20 cellular contexts compared by ENCODE assay signal in genomic region chr12:10615532-10615931, GRCh38. TPM values are rescaled to one million over a fixed set of nuclear protein-coding genes. Genes with fewer than 3 reads are reported as not detected.
DNase-seq lines count a peak whose midpoint lies in the region; ATAC-seq and TF ChIP-seq lines count a peak whose summit lies in the region.
"Had no signal": no experiment of that assay in that cellular context is flagged by ENCODE, and none has a peak within 500 bp of the region (broad histone marks: within the 10 kb centered on the region; RNA-seq: fewer than 3 reads in every experiment).

No MANE protein-coding gene starts in this region.

- H3K4me3 Mint-ChIP-seq in activated T-helper 17 cell treated with anti-CD3 and anti-CD28 coated beads, Interleukin-2, amount 50 U/mL, for 72 hours, result no peak overlapping the region
- H3K4me3 Mint-ChIP-seq in nephron, result peak overlapping the region; percentile 57 to 65 (median 60)
- H3K4me3 Mint-ChIP-seq in activated naive CD8-positive, alpha-beta T cell treated with anti-CD3 and anti-CD28 coated beads for 36 hours, result no peak overlapping the region
- H3K4me3 Mint-ChIP-seq: activated CD4-positive, alpha-beta T cell treated with anti-CD3 and anti-CD28 coated beads, Interleukin-2, amount 10 ng/mL, durations not matched to agents 7 days and 5 days had no signal

- DNase-seq in DMS53 (lab: John Stamatoyannopoulos, UW) (peak; percentile 76), IMR-90 (no peak), NCI-H226 (no peak), NCI-H446 treated with DMSO at 0.1 percent for 48 hours (lab: John Stamatoyannopoulos, UW) (no peak)
- no peak for DNase-seq in activated naive CD8-positive, alpha-beta T cell treated with anti-CD3 and anti-CD28 coated beads for 36 hours
- no peak for DNase-seq in activated CD8-positive, alpha-beta memory T cell treated with anti-CD3 and anti-CD28 coated beads, Interleukin-2, amount 50 U/mL, for 4 hours
- DNase-seq: activated CD4-positive, alpha-beta T cell treated with anti-CD3 and anti-CD28 coated beads, Interleukin-2, amount 10 ng/mL, durations not matched to agents 7 days and 5 days; amniotic stem cell; H7; NCI-H1417; NCI-H345; nucleus accumbens; stimulated activated CD4-positive, alpha-beta T cell treated with anti-CD3 and anti-CD28 coated beads, Interleukin-4, amount 100 ng/mL, for 24 hours; tibial artery had no signal

- H4K20me1 ChIP-seq in IMR-90 (ENCODE audit: insufficient read depth, low read length), result no peaks in the 10 kb centered on the region
- H4K20me1 ChIP-seq: BLaER1 treated with 17β-estradiol and CSF1 and Interleukin-3, amounts not matched to agents 10 nM and 100 nM had no signal

- peaks cover 4% of the 10 kb centered on the region; the same call in 1 of the 2 replicates for H3K9me1 ChIP-seq in IMR-90 (ENCODE audit: insufficient read depth, low read length)

- no TSS peak for BruUV-seq in IMR-90 (replicated peaks; lab: Mats Ljungman, UMichigan)

- no peak overlapping the region for H2BK15ac ChIP-seq in IMR-90 (ENCODE audit: low read depth, low read length)

- H2AK5ac ChIP-seq in IMR-90 (ENCODE audit: low read depth, low read length), result no peak overlapping the region

- H2BK5ac ChIP-seq in IMR-90 (ENCODE audit: low read depth, low read length, poor library complexity, severe bottlenecking), result no peak overlapping the region

- no peak overlapping the region for H4K91ac ChIP-seq in IMR-90 (ENCODE audit: insufficient read depth, low read depth, low read length)

- no peak for TF ChIP-seq POLR2A in IMR-90 (IDR thresholded peaks at IDR 0.05; ENCODE audit: low read depth, low read length)

- no peak for ATAC-seq in IMR-90 (ENCODE audit: low read depth)
- ATAC-seq in activated T-helper 17 cell treated with anti-CD3 and anti-CD28 coated beads, Interleukin-2, amount 50 U/mL, for 72 hours (replicated peaks), result peak; percentile 9
- ATAC-seq: GM12878 had no signal

- H3K79me1 ChIP-seq in IMR-90 (ENCODE audit: low read depth in 1 of 2, low read length in 2 of 2), result peaks cover 3 to 19% of the 10 kb centered on the region in 2 experiments; a peak in 3 of 4 replicates

- 0 out of 2 replicates have a peak overlapping the region, but pooled peaks have one; percentile 28 for H2BK120ac ChIP-seq in IMR-90 (ENCODE audit: low read depth, low read length)

- in situ Hi-C loops in IMR-90 (cut with MboI; ENCODE audit: low sequenced_read_pairs), result no loop called here

- no peak overlapping the region for H3K4me3 ChIP-seq in IMR-90 (ENCODE audit: insufficient read depth, low read depth, low read length)
- H3K4me3 ChIP-seq: BLaER1 treated with 17β-estradiol and CSF1 and Interleukin-3, amounts not matched to agents 10 nM and 100 nM; GM12878; SJSA1; tibial artery had no signal

- H3K23ac ChIP-seq in IMR-90 (ENCODE audit: low read depth, low read length), result no peak overlapping the region

- peaks cover 19% of the 10 kb centered on the region for H3K4me1 Mint-ChIP-seq in activated T-helper 17 cell treated with anti-CD3 and anti-CD28 coated beads, Interleukin-2, amount 50 U/mL, for 72 hours
- peaks cover 24% of the 10 kb centered on the region for H3K4me1 Mint-ChIP-seq in nephron
- peaks cover 18% of the 10 kb centered on the region for H3K4me1 Mint-ChIP-seq in activated naive CD8-positive, alpha-beta T cell treated with anti-CD3 and anti-CD28 coated beads for 36 hours

- no peak for TF ChIP-seq RAD21 in IMR-90 (IDR thresholded peaks at IDR 0.05; ENCODE audit: low read length)

- H3K9me3 Mint-ChIP-seq in activated T-helper 17 cell treated with anti-CD3 and anti-CD28 coated beads, Interleukin-2, amount 50 U/mL, for 72 hours, result no peaks in the 10 kb centered on the region
- H3K9me3 Mint-ChIP-seq in nephron, result no peaks in the 10 kb centered on the region
- H3K9me3 Mint-ChIP-seq in activated naive CD8-positive, alpha-beta T cell treated with anti-CD3 and anti-CD28 coated beads for 36 hours, result no peaks in the 10 kb centered on the region
- H3K9me3 Mint-ChIP-seq: activated CD4-positive, alpha-beta T cell treated with anti-CD3 and anti-CD28 coated beads, Interleukin-2, amount 10 ng/mL, durations not matched to agents 7 days and 5 days had no signal

- peaks cover 8% of the 10 kb centered on the region for H3K4me1 ChIP-seq in IMR-90 (ENCODE audit: control insufficient read depth, insufficient read depth, low read length)

- no peak overlapping the region for H3K27ac ChIP-seq in IMR-90 (ENCODE audit: insufficient read depth, low read length)
- H3K27ac ChIP-seq: BLaER1 treated with 17β-estradiol and CSF1 and Interleukin-3, amounts not matched to agents 10 nM and 100 nM; SJSA1; tibial artery had no signal

- H4K5ac ChIP-seq in IMR-90 (ENCODE audit: low read depth, low read length), result no peak overlapping the region

- peak overlapping the region; percentile 10; the same call in 1 of the 2 replicates for H2BK20ac ChIP-seq in IMR-90 (ENCODE audit: low read depth, low read length)

- no peak overlapping the region for H3K27ac Mint-ChIP-seq in activated T-helper 17 cell treated with anti-CD3 and anti-CD28 coated beads, Interleukin-2, amount 50 U/mL, for 72 hours
- H3K27ac Mint-ChIP-seq in nephron, result peak overlapping the region in 1 of 3 experiments; percentile 45
- no peak overlapping the region for H3K27ac Mint-ChIP-seq in activated naive CD8-positive, alpha-beta T cell treated with anti-CD3 and anti-CD28 coated beads for 36 hours
- H3K27ac Mint-ChIP-seq: activated CD4-positive, alpha-beta T cell treated with anti-CD3 and anti-CD28 coated beads, Interleukin-2, amount 10 ng/mL, durations not matched to agents 7 days and 5 days had no signal

- no peak overlapping the region for H3K56ac ChIP-seq in IMR-90 (ENCODE audit: extremely low read depth, insufficient read depth, low read length)

- POLR2A ChIA-PET in IMR-90 (lab: Charles Lee; ENCODE audit: unreplicated experiment), result no interaction called here

- H3K14ac ChIP-seq in IMR-90 (replicated peaks; ENCODE audit: low read depth, low read length), result no peak overlapping the region

- H3K27me3 ChIP-seq in IMR-90 (ENCODE audit: control insufficient read depth, insufficient read depth, low read length), result no peaks in the 10 kb centered on the region
- H3K27me3 ChIP-seq: BLaER1 treated with 17β-estradiol and CSF1 and Interleukin-3, amounts not matched to agents 10 nM and 100 nM; SJSA1 had no signal

- H4K8ac ChIP-seq in IMR-90 (ENCODE audit: low read depth in 2 of 2, low read length in 2 of 2), result no peak overlapping the region

- H3K9me3 ChIP-seq in IMR-90 (ENCODE audit: control insufficient read depth, insufficient read depth, low read length), result no peaks in the 10 kb centered on the region
- H3K9me3 ChIP-seq: BLaER1 treated with 17β-estradiol and CSF1 and Interleukin-3, amounts not matched to agents 10 nM and 100 nM; SJSA1; tibial artery had no signal

- H2AFZ ChIP-seq in IMR-90 (replicated peaks; ENCODE audit: low read length, poor library complexity), result no peak overlapping the region

- H3K4me2 ChIP-seq in IMR-90 (ENCODE audit: low read depth, low read length), result no peak overlapping the region
- H3K4me2 ChIP-seq: BLaER1 treated with 17β-estradiol and CSF1 and Interleukin-3, amounts not matched to agents 10 nM and 100 nM had no signal

- CTCF ChIA-PET in IMR-90 (lab: Yijun Ruan, JAX), result interaction anchor here (0.6 to 1.5 kb wide), 2 partner anchors 16 to 426 kb away, joined by 3 to 4 read pairs; no protein-coding TSS in a partner anchor

- peaks cover 23% of the 10 kb centered on the region for H3K27me3 Mint-ChIP-seq in activated T-helper 17 cell treated with anti-CD3 and anti-CD28 coated beads, Interleukin-2, amount 50 U/mL, for 72 hours
- peaks cover 14% of the 10 kb centered on the region for H3K27me3 Mint-ChIP-seq in nephron (ENCODE audit: low read depth)
- peaks cover 4% of the 10 kb centered on the region for H3K27me3 Mint-ChIP-seq in activated naive CD8-positive, alpha-beta T cell treated with anti-CD3 and anti-CD28 coated beads for 36 hours

- H3K36me3 ChIP-seq in IMR-90 (ENCODE audit: control insufficient read depth, insufficient read depth, low read length), result no peaks in the 10 kb centered on the region; the same call in 1 of the 2 replicates
- H3K36me3 ChIP-seq: tibial artery had no signal

- no peak overlapping the region for H3K18ac ChIP-seq in IMR-90 (ENCODE audit: low read depth, low read length)

- no peak overlapping the region for H3K4ac ChIP-seq in IMR-90 (ENCODE audit: low read depth, low read length)

- H2AK9ac ChIP-seq in IMR-90 (replicated peaks; ENCODE audit: low read depth, low read length, poor library complexity), result no peak overlapping the region

- dilution Hi-C loops in IMR-90 (cut with HindIII; ENCODE audit: low sequenced_read_pairs, unreplicated experiment), result no loop called here

- no peak for TF ChIP-seq CTCF in IMR-90 (conservative IDR thresholded peaks at IDR 0.05; ENCODE audit: low read depth, low read length)
- TF ChIP-seq CTCF in nephron (IDR thresholded peaks at IDR 0.05; ENCODE audit: unreplicated experiment in 3 of 3), result no peak

- H3K9ac ChIP-seq in IMR-90 (ENCODE audit: low read depth, low read length), result no peak overlapping the region
- H3K9ac ChIP-seq: BLaER1 treated with 17β-estradiol and CSF1 and Interleukin-3, amounts not matched to agents 10 nM and 100 nM had no signal

- intact Hi-C loops in IMR-90 (cut with micrococcal nuclease), result loop anchor here (10.0 kb wide), 1 partner anchor 579 kb away; no protein-coding TSS in a partner anchor

- WGBS in IMR-90 (ENCODE audit: extremely low coverage in 2 of 2, insufficient read length in 1 of 2), 2 experiments, result no CpG with 5 or more reads among the region's 4 CpGs

- H3K36me3 Mint-ChIP-seq in activated T-helper 17 cell treated with anti-CD3 and anti-CD28 coated beads, Interleukin-2, amount 50 U/mL, for 72 hours (ENCODE audit: low read depth), result peaks cover 33% of the 10 kb centered on the region
- no peaks in the 10 kb centered on the region for H3K36me3 Mint-ChIP-seq in nephron (ENCODE audit: low read depth)
- H3K36me3 Mint-ChIP-seq in activated naive CD8-positive, alpha-beta T cell treated with anti-CD3 and anti-CD28 coated beads for 36 hours, result peaks cover 20% of the 10 kb centered on the region

TF ChIP-seq in IMR-90, 13 proteins besides CTCF, POLR2A, EP300 and RAD21 (continues in another document):
- no peak for TF ChIP-seq MAFK (IDR thresholded peaks at IDR 0.05; ENCODE audit: low read depth, low read length)

RNA-seq across cellular contexts. Expression of gene MAGOHB, which starts 2.1 kb away (rescaled TPM):
- total RNA-seq in IMR-90 (2012; rRNA removed), result 6.3 and 23.3 TPM in 2 replicates
- polyA plus RNA-seq in IMR-90 (2012; rRNA removed), result 15.6 and 20.3 TPM in 2 replicates
- polyA plus RNA-seq in IMR-90 (2012; cell fraction: cytosol; rRNA removed), result 1.2 and 5.4 TPM in 2 replicates
- polyA plus RNA-seq in IMR-90 (2012; cell fraction: nucleus; rRNA removed; ENCODE audit: low replicate concordance), result 7.3 and 10.8 TPM in 2 replicates
- total RNA-seq in activated T-helper 17 cell treated with anti-CD3 and anti-CD28 coated beads, Interleukin-2, amount 50 U/mL, for 72 hours, result 10 to 100 TPM; 40.4 to 68.4 TPM
- total RNA-seq in activated naive CD8-positive, alpha-beta T cell treated with anti-CD3 and anti-CD28 coated beads for 36 hours, result 100 to 1,000 TPM; 121 to 125 TPM

RNA-seq across cellular contexts. Expression of gene STYK1, which starts 58.3 kb away (rescaled TPM):
- 0.72 and 1.1 TPM in 2 replicates for total RNA-seq in IMR-90 (2012; rRNA removed)
- 0.34 and 0.36 TPM in 2 replicates for polyA plus RNA-seq in IMR-90 (2012; rRNA removed)
- 0.15 and 0.21 TPM in 2 replicates for polyA plus RNA-seq in IMR-90 (2012; cell fraction: cytosol; rRNA removed)
- 0.18 and 0.36 TPM in 2 replicates for polyA plus RNA-seq in IMR-90 (2012; cell fraction: nucleus; rRNA removed; ENCODE audit: low replicate concordance)
- under 1 TPM in 1 of 2 donors, not detected in 1; 0.17 TPM for total RNA-seq in activated T-helper 17 cell treated with anti-CD3 and anti-CD28 coated beads, Interleukin-2, amount 50 U/mL, for 72 hours
- under 1 TPM; 0.46 to 0.56 TPM for total RNA-seq in activated naive CD8-positive, alpha-beta T cell treated with anti-CD3 and anti-CD28 coated beads for 36 hours
- total RNA-seq: mesenteric fat pad had no signal

Comparison
In these comparisons a context has a peak if more than half of its experiments do, and no peak if none do; other contexts are left out.
1. H3K4me3 Mint-ChIP-seq: peak in nephron (3 of 3); none in activated T-helper 17 cell treated with anti-CD3 and anti-CD28 coated beads, Interleukin-2, amount 50 U/mL, for 72 hours (single experiment) and activated naive CD8-positive, alpha-beta T cell treated with anti-CD3 and anti-CD28 coated beads for 36 hours (single experiment).